14 cellular contexts compared by ENCODE assay signal in the genomic region with DNA sequence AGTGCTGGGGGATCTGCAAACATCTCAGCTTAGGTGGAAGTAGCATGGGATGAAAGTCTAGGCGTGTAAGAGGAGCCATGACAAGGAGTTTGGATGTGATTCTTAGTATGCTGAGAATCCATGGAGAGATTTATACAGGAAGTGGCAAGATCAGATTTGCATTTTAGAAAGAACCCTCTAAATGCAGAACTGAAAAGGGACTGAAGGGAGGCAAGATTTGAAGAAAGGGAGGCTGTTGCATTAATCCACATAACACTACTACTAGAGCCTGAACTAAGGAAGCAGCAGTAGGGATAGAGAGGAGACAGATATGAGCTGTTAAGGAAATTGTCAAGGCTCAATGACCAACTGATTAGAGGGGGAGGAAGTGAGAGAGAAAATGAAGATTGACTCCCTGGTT. TPM values are rescaled to one million over a fixed set of nuclear protein-coding genes. Genes with fewer than 3 reads are reported as not detected.
DNase-seq lines count a peak whose midpoint lies in the region; ATAC-seq and TF ChIP-seq lines count a peak whose summit lies in the region.
"Had no signal": no experiment of that assay in that cellular context is flagged by ENCODE, and none has a peak within 500 bp of the region (broad histone marks: within the 10 kb centered on the region; RNA-seq: fewer than 3 reads in every experiment).

No MANE protein-coding gene starts in this region.

- H3K36me3 ChIP-seq in neutrophil: peaks cover 75% of the 10 kb centered on the region
- H3K36me3 ChIP-seq in colonic mucosa: no peaks in the 10 kb centered on the region

- H3K4me3 ChIP-seq in neutrophil (ENCODE audit: low read depth in 1 of 2, low read length in 1 of 2) (no peak overlapping the region), colonic mucosa (no peak overlapping the region)

- H3K27ac ChIP-seq in neutrophil (peak overlapping the region; percentile 46), colonic mucosa (no peak overlapping the region)
- H3K27ac ChIP-seq: KMS-11 had no signal

- intact Hi-C loops in colonic mucosa (cut with DNase I): no loop called here

- H3K27me3 ChIP-seq in neutrophil: no peaks in the 10 kb centered on the region
- H3K27me3 ChIP-seq in colonic mucosa: no peaks in the 10 kb centered on the region

- no peak for DNase-seq in activated T-cell treated with anti-CD3 and anti-CD28 coated beads, Interleukin-2, amount 50 U/mL, for 24 hours
- no peak for DNase-seq in activated T-cell treated with anti-CD3 and anti-CD28 coated beads, Interleukin-2, amount 50 U/mL, for 48 hours
- no peak for DNase-seq in stimulated activated CD8-positive, alpha-beta memory T cell treated with anti-CD3 and anti-CD28 coated beads, Interleukin-4, amount 100 ng/mL, for 48 hours
- DNase-seq in colonic mucosa (no peak), NOMO-1 treated with DMSO at 0.1 percent for 48 hours (lab: John Stamatoyannopoulos, UW; ENCODE audit: unreplicated experiment) (no peak)
- DNase-seq: effector CD4-positive, alpha-beta T cell; HFFc6; hypothalamus; NCI-H526 had no signal

- no peaks in the 10 kb centered on the region for H3K9me3 ChIP-seq in neutrophil
- no peaks in the 10 kb centered on the region for H3K9me3 ChIP-seq in colonic mucosa

- H3K4me1 ChIP-seq in neutrophil (ENCODE audit: control insufficient read depth in 1 of 2, insufficient read depth in 1 of 2, low read depth in 1 of 2, low read length in 1 of 2) (peaks cover 10 to 15% of the 10 kb centered on the region in 2 experiments), colonic mucosa (no peaks in the 10 kb centered on the region)

- H3K9me3 Mint-ChIP-seq in activated T-cell treated with anti-CD3 and anti-CD28 coated beads, Interleukin-2, amount 50 U/mL, for 24 hours: no peaks in the 10 kb centered on the region
- no peaks in the 10 kb centered on the region for H3K9me3 Mint-ChIP-seq in IgD-negative memory B cell
- H3K9me3 Mint-ChIP-seq: HFFc6 had no signal

- H3K36me3 Mint-ChIP-seq in activated T-cell treated with anti-CD3 and anti-CD28 coated beads, Interleukin-2, amount 50 U/mL, for 24 hours (ENCODE audit: low read depth): no peaks in the 10 kb centered on the region
- peaks cover 13% of the 10 kb centered on the region for H3K36me3 Mint-ChIP-seq in IgD-negative memory B cell

- peaks cover 21% of the 10 kb centered on the region for H3K4me1 Mint-ChIP-seq in activated T-cell treated with anti-CD3 and anti-CD28 coated beads, Interleukin-2, amount 50 U/mL, for 24 hours (ENCODE audit: low read depth)
- H3K4me1 Mint-ChIP-seq in IgD-negative memory B cell: peaks cover 9 to 30% (median 29%) of the 10 kb centered on the region in 3 donors

- H3K4me3 Mint-ChIP-seq in activated T-cell treated with anti-CD3 and anti-CD28 coated beads, Interleukin-2, amount 50 U/mL, for 24 hours: no peak overlapping the region
- peak overlapping the region; percentile 61 to 91 (median 80) for H3K4me3 Mint-ChIP-seq in IgD-negative memory B cell
- H3K4me3 Mint-ChIP-seq: HFFc6 had no signal

- H3K27ac Mint-ChIP-seq in activated T-cell treated with anti-CD3 and anti-CD28 coated beads, Interleukin-2, amount 50 U/mL, for 24 hours: peak overlapping the region; percentile 63
- H3K27ac Mint-ChIP-seq in IgD-negative memory B cell: peak overlapping the region; percentile 0 to 87 (median 52)
- H3K27ac Mint-ChIP-seq: HFFc6 had no signal

- ATAC-seq in GM21619 (IDR thresholded peaks at IDR 0.05; ENCODE audit: unreplicated experiment): peak; percentile 56

- TF ChIP-seq CTCF in neutrophil (IDR thresholded peaks at IDR 0.05) (no peak), colonic mucosa (IDR thresholded peaks at IDR 0.05) (no peak)

- H3K27me3 Mint-ChIP-seq in activated T-cell treated with anti-CD3 and anti-CD28 coated beads, Interleukin-2, amount 50 U/mL, for 24 hours: no peaks in the 10 kb centered on the region
- no peaks in the 10 kb centered on the region for H3K27me3 Mint-ChIP-seq in IgD-negative memory B cell

- H3K9ac ChIP-seq in colonic mucosa (ENCODE audit: low read depth in 2 of 2, low read length in 2 of 2): no peak overlapping the region
- H3K9ac ChIP-seq: KMS-11 had no signal

RNA-seq across cellular contexts. Expression of gene C1orf74, which starts 9.8 kb away (rescaled TPM):
- 0.78 TPM for polyA plus RNA-seq in IgD-negative memory B cell
- 1 to 10 TPM; 2.2 to 2.9 TPM for total RNA-seq in colonic mucosa

RNA-seq across cellular contexts. Expression of gene TRAF3IP3, which starts 18.7 kb away (rescaled TPM):
- polyA plus RNA-seq in IgD-negative memory B cell: 240 TPM
- total RNA-seq in colonic mucosa: 1 to 10 TPM; 2.0 to 3.2 TPM

RNA-seq across cellular contexts. Expression of gene IRF6, which starts 31.4 kb away (rescaled TPM):
- 0.93 TPM for polyA plus RNA-seq in IgD-negative memory B cell
- 100 to 1,000 TPM in 1 of 2 donors, 10 to 100 TPM in 1; 87.5 to 133 TPM for total RNA-seq in colonic mucosa
- total RNA-seq: T-helper 2 cell treated with Interferon-gamma antibody and Interleukin-4, amounts not matched to agents 100 ng/mL and 5 ng/mL, for 36 hours had no signal

RNA-seq across cellular contexts. Expression of gene UTP25, which starts 53.2 kb away (rescaled TPM):
- polyA plus RNA-seq in IgD-negative memory B cell: 4.4 TPM
- 1 to 10 TPM; 5.2 to 6.4 TPM for total RNA-seq in colonic mucosa
